Comparison of ENCODE assay signal across 1 cellular context in the genomic region with DNA sequence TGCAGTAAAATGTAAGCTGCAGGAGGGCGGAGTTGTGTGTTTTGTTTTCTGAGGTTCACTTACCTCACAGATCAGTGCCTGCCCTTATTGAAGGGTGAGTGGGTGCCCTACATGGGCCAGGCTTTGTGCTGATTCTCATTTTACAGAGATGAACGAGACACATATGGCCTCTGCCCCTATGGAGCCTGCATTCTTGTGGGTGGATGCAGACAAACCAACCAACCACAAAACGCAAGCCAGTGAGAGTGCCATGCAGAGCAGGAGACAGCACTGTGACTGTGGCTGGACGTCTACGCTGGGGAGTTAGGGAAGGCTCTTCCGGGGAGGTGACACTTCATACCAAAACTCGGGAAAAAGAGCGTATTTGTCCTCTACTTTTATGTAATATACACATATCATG.
TF ChIP-seq lines count a peak whose summit lies in the region.

No MANE protein-coding gene starts in this region.

TF ChIP-seq in IMR-90, 13 proteins besides CTCF, POLR2A, EP300 and RAD21:
- TF ChIP-seq MAFK (IDR thresholded peaks at IDR 0.05; ENCODE audit: low read depth, low read length) (no peak), RFX5 (IDR thresholded peaks at IDR 0.05; ENCODE audit: low read depth, low read length) (no peak), BHLHE40 (IDR thresholded peaks at IDR 0.05; ENCODE audit: low read depth, low read length) (no peak), FOS (IDR thresholded peaks at IDR 0.05; ENCODE audit: low read depth, low read length) (no peak), NFE2L2 (IDR thresholded peaks at IDR 0.05; ENCODE audit: low read depth, low read length) (no peak), MXI1 (IDR thresholded peaks at IDR 0.05; ENCODE audit: borderline replicate concordance, low read depth, low read length) (no peak), CEBPB (IDR thresholded peaks at IDR 0.05; ENCODE audit: low read depth, low read length) (no peak), RCOR1 (IDR thresholded peaks at IDR 0.05; ENCODE audit: insufficient replicate concordance, low read length) (no peak), SMC3 (IDR thresholded peaks at IDR 0.05; ENCODE audit: low read depth, low read length) (no peak), MAZ (IDR thresholded peaks at IDR 0.05; ENCODE audit: borderline replicate concordance, low read depth, low read length) (no peak), CHD1 (IDR thresholded peaks at IDR 0.05; ENCODE audit: low read depth, low read length) (no peak)
- TF ChIP-seq, protein P1, sequence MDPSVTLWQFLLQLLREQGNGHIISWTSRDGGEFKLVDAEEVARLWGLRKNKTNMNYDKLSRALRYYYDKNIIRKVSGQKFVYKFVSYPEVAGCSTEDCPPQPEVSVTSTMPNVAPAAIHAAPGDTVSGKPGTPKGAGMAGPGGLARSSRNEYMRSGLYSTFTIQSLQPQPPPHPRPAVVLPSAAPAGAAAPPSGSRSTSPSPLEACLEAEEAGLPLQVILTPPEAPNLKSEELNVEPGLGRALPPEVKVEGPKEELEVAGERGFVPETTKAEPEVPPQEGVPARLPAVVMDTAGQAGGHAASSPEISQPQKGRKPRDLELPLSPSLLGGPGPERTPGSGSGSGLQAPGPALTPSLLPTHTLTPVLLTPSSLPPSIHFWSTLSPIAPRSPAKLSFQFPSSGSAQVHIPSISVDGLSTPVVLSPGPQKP (IDR thresholded peaks at IDR 0.05; ENCODE audit: borderline replicate concordance, low read depth, low read length): no peak
- TF ChIP-seq, protein P2, sequence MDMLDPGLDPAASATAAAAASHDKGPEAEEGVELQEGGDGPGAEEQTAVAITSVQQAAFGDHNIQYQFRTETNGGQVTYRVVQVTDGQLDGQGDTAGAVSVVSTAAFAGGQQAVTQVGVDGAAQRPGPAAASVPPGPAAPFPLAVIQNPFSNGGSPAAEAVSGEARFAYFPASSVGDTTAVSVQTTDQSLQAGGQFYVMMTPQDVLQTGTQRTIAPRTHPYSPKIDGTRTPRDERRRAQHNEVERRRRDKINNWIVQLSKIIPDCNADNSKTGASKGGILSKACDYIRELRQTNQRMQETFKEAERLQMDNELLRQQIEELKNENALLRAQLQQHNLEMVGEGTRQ (IDR thresholded peaks at IDR 0.05; ENCODE audit: low read depth, low read length): no peak
